In genomic region chr1:112706505-112707216, GRCh38 we compare ENCODE assay signal across 8 cellular contexts. TPM values are rescaled to one million over a fixed set of nuclear protein-coding genes. Genes with fewer than 3 reads are reported as not detected.
A peak's percentile ranks its signal among the peaks of the same experiment; 100 is the strongest.
DNase-seq lines count a peak whose midpoint lies in the region; ATAC-seq and TF ChIP-seq lines count a peak whose summit lies in the region.

RHOC (minus strand) TSS chr1:112707127; CDS start chr1:112703799, 3,328 bp downstream.

- H3K9me3 Mint-ChIP-seq in dendritic cell treated with granulocyte-macrophage colony-stimulating factor and Interleukin-4, amounts not matched to agents 40 ng/mL and 50 ng/mL, for 4 days: no peaks in the 10 kb centered on the region
- no peaks in the 10 kb centered on the region for H3K9me3 Mint-ChIP-seq in stimulated activated naive CD8-positive, alpha-beta T cell treated with anti-CD3 and anti-CD28 coated beads, Interleukin-15, amount 100 ng/mL, for 72 hours

- H3K9ac ChIP-seq in SU-DHL-6 (ENCODE audit: low read length): peak within 1 kb of the TSS; percentile 48; the same call in 1 of the 2 replicates

- H2AFZ ChIP-seq in SU-DHL-6 (ENCODE audit: low read depth, low read length, severe bottlenecking): no peak within 1 kb of the TSS

- H3K4me2 ChIP-seq in SU-DHL-6 (ENCODE audit: low read depth, low read length, poor library complexity, severe bottlenecking): peak within 1 kb of the TSS; percentile 65

- H4K20me1 ChIP-seq in SU-DHL-6 (ENCODE audit: low read depth, low read length): no peaks in the 10 kb centered on the region

- H3K4me1 ChIP-seq in left lung: peaks cover 30 to 50% of the 10 kb centered on the region in 2 donors

- H3F3A ChIP-seq in SU-DHL-6 (ENCODE audit: insufficient read depth): no peaks in the 10 kb centered on the region

- DNase-seq in DMS 273 (lab: John Stamatoyannopoulos, UW; ENCODE audit: unreplicated experiment): peak; percentile 86
- no peak for DNase-seq in DMS 273 treated with DMSO at 0.1 percent for 48 hours (lab: John Stamatoyannopoulos, UW)
- DNase-seq in left lung: peak; percentile 70 to 93
- DNase-seq in stimulated activated naive CD8-positive, alpha-beta T cell treated with anti-CD3 and anti-CD28 coated beads, Interleukin-15, amount 100 ng/mL, for 72 hours: peak in 1 of 2 donors; percentile 51

- no peaks in the 10 kb centered on the region for H3K27me3 ChIP-seq in SU-DHL-6 (ENCODE audit: low read length)
- peaks cover 0 to 26% of the 10 kb centered on the region in 2 donors for H3K27me3 ChIP-seq in left lung

- TF ChIP-seq CTCF in SU-DHL-6 (IDR thresholded peaks at IDR 0.05; ENCODE audit: insufficient read depth, low read length, poor library complexity, severe bottlenecking) (no peak), left lung (IDR thresholded peaks at IDR 0.05) (no peak)

- H3K79me2 ChIP-seq in SU-DHL-6 (ENCODE audit: insufficient read depth, low read length): no peaks in the 10 kb centered on the region

- H3K27ac Mint-ChIP-seq in dendritic cell treated with granulocyte-macrophage colony-stimulating factor and Interleukin-4, amounts not matched to agents 40 ng/mL and 50 ng/mL, for 4 days: peak within 1 kb of the TSS; percentile 64
- peak within 1 kb of the TSS; percentile 20 to 77 for H3K27ac Mint-ChIP-seq in stimulated activated naive CD8-positive, alpha-beta T cell treated with anti-CD3 and anti-CD28 coated beads, Interleukin-15, amount 100 ng/mL, for 72 hours

- H3K4me1 Mint-ChIP-seq in dendritic cell treated with granulocyte-macrophage colony-stimulating factor and Interleukin-4, amounts not matched to agents 40 ng/mL and 50 ng/mL, for 4 days (ENCODE audit: low read depth): peaks cover 55% of the 10 kb centered on the region
- H3K4me1 Mint-ChIP-seq in stimulated activated naive CD8-positive, alpha-beta T cell treated with anti-CD3 and anti-CD28 coated beads, Interleukin-15, amount 100 ng/mL, for 72 hours: peaks cover 76% of the 10 kb centered on the region

- peaks cover 52% of the 10 kb centered on the region for H3K27me3 Mint-ChIP-seq in dendritic cell treated with granulocyte-macrophage colony-stimulating factor and Interleukin-4, amounts not matched to agents 40 ng/mL and 50 ng/mL, for 4 days
- peaks cover 21% of the 10 kb centered on the region for H3K27me3 Mint-ChIP-seq in stimulated activated naive CD8-positive, alpha-beta T cell treated with anti-CD3 and anti-CD28 coated beads, Interleukin-15, amount 100 ng/mL, for 72 hours

- H3K4me3 ChIP-seq in SU-DHL-6 (ENCODE audit: insufficient read depth, low read length, poor library complexity, severe bottlenecking) (peak within 1 kb of the TSS; percentile 61), left lung (peak within 1 kb of the TSS; percentile 91 to 96)

- intact Hi-C loops in dendritic cell treated with granulocyte-macrophage colony-stimulating factor and Interleukin-4, amounts not matched to agents 40 ng/mL and 50 ng/mL, for 4 days (cut with micrococcal nuclease): loop anchor here (5.0 to 10.0 kb wide), 2 partner anchors 204 to 242 kb away; no protein-coding TSS in a partner anchor
- intact Hi-C loops in left lung (cut with DNase I): loop anchor here in 1 of 2 donors (10.0 kb wide), 2 partner anchors 82 to 312 kb away; partner anchors contain the start of gene CTTNBP2NL

- no peak within 1 kb of the TSS for H3K27ac ChIP-seq in SU-DHL-6 (ENCODE audit: low read depth, low read length)
- H3K27ac ChIP-seq in left lung: peak within 1 kb of the TSS; percentile 87 to 93

- H3K4me3 Mint-ChIP-seq in dendritic cell treated with granulocyte-macrophage colony-stimulating factor and Interleukin-4, amounts not matched to agents 40 ng/mL and 50 ng/mL, for 4 days: peak within 1 kb of the TSS; percentile 76
- peak within 1 kb of the TSS; percentile 59 to 84 for H3K4me3 Mint-ChIP-seq in stimulated activated naive CD8-positive, alpha-beta T cell treated with anti-CD3 and anti-CD28 coated beads, Interleukin-15, amount 100 ng/mL, for 72 hours

- H3K36me3 Mint-ChIP-seq in dendritic cell treated with granulocyte-macrophage colony-stimulating factor and Interleukin-4, amounts not matched to agents 40 ng/mL and 50 ng/mL, for 4 days (ENCODE audit: low read depth): peaks cover 17% of the 10 kb centered on the region

- ATAC-seq in GM19463 (IDR thresholded peaks at IDR 0.05; ENCODE audit: unreplicated experiment): peak; percentile 72
- peak; percentile 53 for ATAC-seq in HG03520 (IDR thresholded peaks at IDR 0.05; ENCODE audit: unreplicated experiment)
- peak; percentile 86 for ATAC-seq in left lung
- ATAC-seq in stimulated activated naive CD8-positive, alpha-beta T cell treated with anti-CD3 and anti-CD28 coated beads, Interleukin-15, amount 100 ng/mL, for 72 hours: peak; percentile 59

- no peaks in the 10 kb centered on the region for H3K36me3 ChIP-seq in SU-DHL-6 (ENCODE audit: low read length)
- H3K36me3 ChIP-seq in left lung: peaks cover 0 to 16% of the 10 kb centered on the region in 2 donors

- H3K9me2 ChIP-seq in SU-DHL-6 (replicated peaks; ENCODE audit: insufficient read depth, low read length): no peaks in the 10 kb centered on the region

- H3K9me3 ChIP-seq in SU-DHL-6 (ENCODE audit: insufficient read depth, low read length): no peaks in the 10 kb centered on the region
- H3K9me3 ChIP-seq in left lung: no peaks in the 10 kb centered on the region

RNA-seq across cellular contexts. Expression of gene RHOC, which starts in this region (rescaled TPM):
- 100 to 1,000 TPM; 195 to 197 TPM for total RNA-seq in left lung
